Comparison of ENCODE assay signal across 8 cellular contexts in genomic region chr6:108781419-108782110, GRCh38.
DNase-seq lines count a peak whose midpoint lies in the region; ATAC-seq and TF ChIP-seq lines count a peak whose summit lies in the region.

No MANE protein-coding gene starts in this region.

- TF ChIP-seq POLR2A in GM18505 (IDR thresholded peaks at IDR 0.05; ENCODE audit: borderline replicate concordance, extremely low read depth, insufficient read depth, insufficient read length): no peak

- peak; percentile 39 for DNase-seq in activated naive CD4-positive, alpha-beta T cell treated with anti-CD3 and anti-CD28 coated beads, Interleukin-2, amount 50 U/mL, for 16 hours
- DNase-seq in stimulated activated CD4-positive, alpha-beta T cell treated with anti-CD3 and anti-CD28 coated beads, Interleukin-4, amount 100 ng/mL, for 48 hours (ENCODE audit: low read depth in 2 of 2): peak; percentile 7 to 15
- DNase-seq in superior temporal gyrus (ENCODE audit: extremely low spot score) (no peak), posterior vena cava (ENCODE audit: low spot score) (no peak), NCI-H82 (lab: John Stamatoyannopoulos, UW) (no peak)

- peaks cover 22% of the 10 kb centered on the region for H3K4me1 ChIP-seq in HUES6 (ENCODE audit: control insufficient read depth, insufficient read depth, low read length)

- intact Hi-C loops in posterior vena cava (cut with DNase I): loop anchor here in 1 of 2 donors (1.0 to 10.0 kb wide), 2 partner anchors 53 to 222 kb away; no protein-coding TSS in a partner anchor

- H3K36me3 ChIP-seq in HUES6 (ENCODE audit: control insufficient read depth, insufficient read depth, low read length): no peaks in the 10 kb centered on the region

- ATAC-seq in GM18505 (IDR thresholded peaks at IDR 0.05; ENCODE audit: unreplicated experiment): no peak

- H3K27me3 ChIP-seq in HUES6 (ENCODE audit: control insufficient read depth, insufficient read depth, low read length): peaks cover 21% of the 10 kb centered on the region

- H3K27ac ChIP-seq in HUES6 (ENCODE audit: low read depth, low read length): no peak overlapping the region

- H3K4me3 ChIP-seq in HUES6 (ENCODE audit: low read depth, low read length) (peak overlapping the region; percentile 68), iPS-18c (ENCODE audit: insufficient read depth, low read depth, low read length) (peak overlapping the region; percentile 31; the same call in 1 of the 2 replicates)

- H3K9me3 ChIP-seq in HUES6 (ENCODE audit: control insufficient read depth, insufficient read depth, low read depth, low read length) (no peaks in the 10 kb centered on the region), iPS-18c (ENCODE audit: control insufficient read depth, insufficient read depth, low read length) (no peaks in the 10 kb centered on the region)

- H3K9ac ChIP-seq in HUES6 (ENCODE audit: low read length): no peak overlapping the region

Comparison
In these comparisons a context has a peak if more than half of its experiments do, and no peak if none do; other contexts are left out.
1. DNase-seq: peak in activated naive CD4-positive, alpha-beta T cell treated with anti-CD3 and anti-CD28 coated beads, Interleukin-2, amount 50 U/mL, for 16 hours (single experiment) and stimulated activated CD4-positive, alpha-beta T cell treated with anti-CD3 and anti-CD28 coated beads, Interleukin-4, amount 100 ng/mL, for 48 hours (2 of 2); none in superior temporal gyrus (single experiment), posterior vena cava (single experiment) and NCI-H82 (single experiment).